Comparison of ENCODE assay signal across 8 cellular contexts in the genomic region with DNA sequence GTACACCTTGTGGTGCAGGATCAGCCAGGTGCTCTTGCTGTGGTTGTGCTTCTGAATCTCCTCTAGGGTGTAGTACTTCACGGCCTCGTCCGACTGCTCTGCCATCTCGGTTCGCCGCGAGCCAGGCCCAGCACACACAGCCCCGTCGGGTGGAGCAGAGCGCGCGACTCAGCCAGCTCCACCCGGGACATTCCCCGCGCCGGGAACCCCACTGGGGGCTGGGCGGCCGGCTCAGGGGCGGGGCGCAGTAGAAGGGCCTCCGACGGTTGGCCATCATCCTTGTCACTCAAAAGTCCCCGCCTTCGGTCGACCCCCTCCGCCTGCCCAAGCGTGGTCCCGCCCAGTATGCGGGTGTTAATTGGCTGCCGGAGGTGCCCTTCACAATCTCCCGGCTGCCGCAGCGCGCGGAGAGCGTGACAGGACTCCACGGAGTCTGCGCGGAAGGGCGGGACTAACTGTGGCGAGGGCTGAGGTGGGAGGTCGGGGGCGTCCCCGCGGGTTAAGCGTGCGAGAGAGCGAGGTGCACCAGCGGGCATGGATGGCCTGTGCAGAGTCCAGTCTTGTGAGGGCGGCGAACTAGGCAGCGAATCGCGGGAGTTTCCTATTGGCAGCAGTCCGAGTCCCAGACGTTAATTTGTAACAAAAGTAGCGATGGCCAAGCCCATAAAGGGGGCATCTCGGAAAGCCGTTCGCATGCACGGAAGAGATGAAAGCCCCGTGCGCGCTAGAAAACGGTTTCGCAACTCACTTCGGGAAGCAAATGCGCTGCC. TPM values are rescaled to one million over a fixed set of nuclear protein-coding genes. Genes with fewer than 3 reads are reported as not detected.
DNase-seq lines count a peak whose midpoint lies in the region; ATAC-seq and TF ChIP-seq lines count a peak whose summit lies in the region.

A gene with protein sequence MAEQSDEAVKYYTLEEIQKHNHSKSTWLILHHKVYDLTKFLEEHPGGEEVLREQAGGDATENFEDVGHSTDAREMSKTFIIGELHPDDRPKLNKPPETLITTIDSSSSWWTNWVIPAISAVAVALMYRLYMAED (minus strand): TSS at position 193 of the 770 bp plus-strand sequence. CDS start 88 bp downstream, at position 105.

- DNase-seq in DMS53 treated with DMSO at 0.1 percent for 48 hours (lab: John Stamatoyannopoulos, UW; ENCODE audit: unreplicated experiment) = peak; percentile 97
- peak; percentile 90 for DNase-seq in SHP77 treated with DMSO at 0.1 percent for 48 hours (lab: John Stamatoyannopoulos, UW)
- DNase-seq in activated gamma-delta T cell (lab: John Stamatoyannopoulos, UW) = peak; percentile 91
- DNase-seq in fibroblast of the conjunctiva (ENCODE audit: low read depth) = peak; percentile 93
- peak; percentile 98 for DNase-seq in stomach

- TF ChIP-seq RAD21 in neural cell (conservative IDR thresholded peaks at IDR 0.05) = no peak

- TF ChIP-seq EP300 in neural cell (conservative IDR thresholded peaks at IDR 0.05; ENCODE audit: poor library complexity, severe bottlenecking) (peak; percentile 29), stomach (IDR thresholded peaks at IDR 0.05) (no peak)

- intact Hi-C loops in stomach (cut with DNase I; ENCODE audit: low total_unique reads) = no loop called here

- H3K27ac ChIP-seq in KMS-11 (peak within 1 kb of the TSS; percentile 31; the same call in 1 of the 2 replicates), neural cell (ENCODE audit: low read length) (peak within 1 kb of the TSS; percentile 39), stomach (peak within 1 kb of the TSS; percentile 85 to 92 (median 89))

- H3F3A ChIP-seq in neural cell (ENCODE audit: insufficient read depth, low read length, poor library complexity, severe bottlenecking) = no peaks in the 10 kb centered on the region

- H4K20me1 ChIP-seq in KMS-11 (ENCODE audit: insufficient read depth) (no peaks in the 10 kb centered on the region), neural cell (ENCODE audit: insufficient read depth) (no peaks in the 10 kb centered on the region)

- H3K27me3 ChIP-seq in KMS-11 (ENCODE audit: insufficient read depth, low read depth) (no peaks in the 10 kb centered on the region), neural cell (ENCODE audit: insufficient read depth, low read depth, low read length) (no peaks in the 10 kb centered on the region), stomach (no peaks in the 10 kb centered on the region)

- H3K4me3 ChIP-seq in KMS-11 (IDR thresholded peaks at IDR 0.05; ENCODE audit: insufficient read depth, low read depth, low read length) (no peak within 1 kb of the TSS), neural cell (ENCODE audit: low read length) (peak within 1 kb of the TSS; percentile 99), stomach (peak within 1 kb of the TSS; percentile 82 to 96 (median 96))

- H3K9me3 ChIP-seq in neural cell (ENCODE audit: low read length) (no peaks in the 10 kb centered on the region), stomach (no peaks in the 10 kb centered on the region)

- H3K4me2 ChIP-seq in KMS-11 (peak within 1 kb of the TSS; percentile 72), neural cell (ENCODE audit: low read length) (peak within 1 kb of the TSS; percentile 60)

- H3K4me1 ChIP-seq in KMS-11 (ENCODE audit: low read depth, poor library complexity, severe bottlenecking) (peaks cover 30% of the 10 kb centered on the region), stomach (peaks cover 26 to 52% (median 45%) of the 10 kb centered on the region in 4 donors)

- ATAC-seq in GM21619 (IDR thresholded peaks at IDR 0.05; ENCODE audit: unreplicated experiment) = peak; percentile 98

- WGBS in stomach, 5 donors = 0 to 1% (median 1%) methylated on average over 23 to 68 of the region's 68 CpGs

- H2AFZ ChIP-seq in KMS-11 (ENCODE audit: low read depth) (peak within 1 kb of the TSS; percentile 99), neural cell (ENCODE audit: low read depth, low read length) (peak within 1 kb of the TSS; percentile 99)

- H3K36me3 ChIP-seq in KMS-11 (ENCODE audit: insufficient read depth) = no peaks in the 10 kb centered on the region
- no peaks in the 10 kb centered on the region for H3K36me3 ChIP-seq in neural cell (ENCODE audit: insufficient read depth, low read length)
- H3K36me3 ChIP-seq in stomach = no peaks in the 10 kb centered on the region

- peak within 1 kb of the TSS; percentile 59; the same call in 1 of the 2 replicates for H3K9ac ChIP-seq in KMS-11
- H3K9ac ChIP-seq in neural cell (ENCODE audit: low read length) = peak within 1 kb of the TSS; percentile 65

- H3K9me2 ChIP-seq in neural cell (ENCODE audit: insufficient read depth, low read length) = no peaks in the 10 kb centered on the region

- no peak for TF ChIP-seq CTCF in KMS-11 (conservative IDR thresholded peaks at IDR 0.05; ENCODE audit: low read depth, low read length)
- TF ChIP-seq CTCF in neural cell (IDR thresholded peaks at IDR 0.05; ENCODE audit: poor library complexity, severe bottlenecking) = peak; percentile 63
- TF ChIP-seq CTCF in stomach (IDR thresholded peaks at IDR 0.05) = no peak

- H3K79me2 ChIP-seq in KMS-11 (ENCODE audit: insufficient read depth, low read depth) (peaks cover 24% of the 10 kb centered on the region; the same call in 1 of the 2 replicates), neural cell (replicated peaks; ENCODE audit: insufficient read depth, low read length) (no peaks in the 10 kb centered on the region)

- peak in 1 of 4 donors; percentile 38 for TF ChIP-seq POLR2A in stomach (IDR thresholded peaks at IDR 0.05)

TF ChIP-seq in neural cell, 6 proteins besides CTCF, POLR2A, EP300 and RAD21:
- TF ChIP-seq MXI1 (conservative IDR thresholded peaks at IDR 0.05; ENCODE audit: poor library complexity, severe bottlenecking) (peak; percentile 75), TAF1 (IDR thresholded peaks at IDR 0.05; ENCODE audit: low read depth) (no peak), POLR2AphosphoS5 (IDR thresholded peaks at IDR 0.05) (peak; percentile 60)

RNA-seq across cellular contexts. Expression of the gene that starts here (rescaled TPM):
- polyA plus RNA-seq in neural cell (31.1 and 35.4 TPM in 2 replicates), stomach (100 to 1,000 TPM; 186 to 450 (median 314) TPM)
- polyA minus RNA-seq in neural cell = 10.2 and 17.9 TPM in 2 replicates
- total RNA-seq in stomach = 100 to 1,000 TPM in 3 of 5 donors, 10 to 100 TPM in 2; 75.9 to 116 (median 101) TPM

Comparison
In these comparisons a context has a peak if more than half of its experiments do, and no peak if none do; other contexts are left out.
1. H3K27ac ChIP-seq: peak in every context shown above with its lines; median percentile 89 in stomach; 39 in neural cell; 31 in KMS-11.